In genomic region chr7:45236666-45237065, GRCh38 we compare ENCODE assay signal across 36 cellular contexts.
A peak's percentile ranks its signal among the peaks of the same experiment; 100 is the strongest.
DNase-seq lines count a peak whose midpoint lies in the region; ATAC-seq and TF ChIP-seq lines count a peak whose summit lies in the region.
"Had no signal": no experiment of that assay in that cellular context is flagged by ENCODE, and none has a peak within 500 bp of the region (broad histone marks: within the 10 kb centered on the region; RNA-seq: fewer than 3 reads in every experiment).

No MANE protein-coding gene starts in this region.

- H3K27me3 Mint-ChIP-seq in HFFc6 (ENCODE audit: insufficient read depth): peaks cover 14% of the 10 kb centered on the region

- no peaks in the 10 kb centered on the region for H3K36me3 Mint-ChIP-seq in HFFc6 (ENCODE audit: low read depth)
- H3K36me3 Mint-ChIP-seq: activated naive CD4-positive, alpha-beta T cell treated with anti-CD3 and anti-CD28 coated beads, Interleukin-2, amount 50 U/mL, for 24 hours; naive thymus-derived CD8-positive, alpha-beta T cell had no signal

- no peak overlapping the region for H3K27ac Mint-ChIP-seq in HFFc6
- H3K27ac Mint-ChIP-seq: activated CD4-positive, alpha-beta T cell treated with anti-CD3 and anti-CD28 coated beads for 36 hours; activated CD8-positive, alpha-beta T cell treated with anti-CD3 and anti-CD28 coated beads, Interleukin-2, amount 10 ng/mL, durations not matched to agents 7 days and 5 days; activated naive CD4-positive, alpha-beta T cell treated with anti-CD3 and anti-CD28 coated beads, Interleukin-2, amount 50 U/mL, for 24 hours; naive thymus-derived CD8-positive, alpha-beta T cell had no signal

- H3K4me3 ChIP-seq in AG10803 (ENCODE audit: low read length): no peak overlapping the region
- H3K4me3 ChIP-seq in astrocyte of the spinal cord (ENCODE audit: low read depth, low read length): no peak overlapping the region
- H3K4me3 ChIP-seq: BLaER1 treated with 17β-estradiol and CSF1 and Interleukin-3, amounts not matched to agents 10 nM and 100 nM; colonic mucosa; heart left ventricle; Peyer's patch; prostate gland; SJCRH30; thyroid gland had no signal

- peaks cover 36% of the 10 kb centered on the region for H3K4me1 Mint-ChIP-seq in HFFc6 (ENCODE audit: low read depth)
- H3K4me1 Mint-ChIP-seq: activated CD4-positive, alpha-beta T cell treated with anti-CD3 and anti-CD28 coated beads for 36 hours; activated naive CD4-positive, alpha-beta T cell treated with anti-CD3 and anti-CD28 coated beads, Interleukin-2, amount 50 U/mL, for 24 hours; naive thymus-derived CD8-positive, alpha-beta T cell had no signal

- no peak overlapping the region for H3K4me3 Mint-ChIP-seq in HFFc6
- H3K4me3 Mint-ChIP-seq: activated CD4-positive, alpha-beta T cell treated with anti-CD3 and anti-CD28 coated beads for 36 hours; activated CD8-positive, alpha-beta T cell treated with anti-CD3 and anti-CD28 coated beads, Interleukin-2, amount 10 ng/mL, durations not matched to agents 7 days and 5 days; activated naive CD4-positive, alpha-beta T cell treated with anti-CD3 and anti-CD28 coated beads, Interleukin-2, amount 50 U/mL, for 24 hours; naive thymus-derived CD8-positive, alpha-beta T cell had no signal

- in situ Hi-C loops in astrocyte of the spinal cord (cut with HindIII; ENCODE audit: low sequenced_read_pairs): no loop called here

- no peaks in the 10 kb centered on the region; the same call in 1 of the 2 replicates for H3K9me3 Mint-ChIP-seq in HFFc6
- H3K9me3 Mint-ChIP-seq: activated naive CD4-positive, alpha-beta T cell treated with anti-CD3 and anti-CD28 coated beads, Interleukin-2, amount 50 U/mL, for 24 hours; naive thymus-derived CD8-positive, alpha-beta T cell had no signal

- TF ChIP-seq CTCF in AG10803 (conservative IDR thresholded peaks at IDR 0.05; ENCODE audit: low read length): no peak
- no peak for TF ChIP-seq CTCF in HFFc6 (IDR thresholded peaks at IDR 0.05)
- no peak for TF ChIP-seq CTCF in astrocyte of the spinal cord (IDR thresholded peaks at IDR 0.05; ENCODE audit: low read depth, low read length)

- no peak for ATAC-seq in GM19351 (IDR thresholded peaks at IDR 0.05; ENCODE audit: unreplicated experiment)
- ATAC-seq: activated CD4-positive, alpha-beta T cell treated with anti-CD3 and anti-CD28 coated beads for 36 hours; activated CD8-positive, alpha-beta T cell treated with anti-CD3 and anti-CD28 coated beads, Interleukin-2, amount 10 ng/mL, durations not matched to agents 7 days and 5 days; heart left ventricle; HepG2; naive thymus-derived CD8-positive, alpha-beta T cell; sciatic nerve had no signal

- DNase-seq in AG10803 (ENCODE audit: low read depth): peak; percentile 50
- peak; percentile 74 for DNase-seq in HFFc6
- DNase-seq in astrocyte of the spinal cord (ENCODE audit: low read depth, low spot score): peak; percentile 71
- peak; percentile 25 for DNase-seq in kidney tubule cell (ENCODE audit: low spot score)
- DNase-seq in UCSD-AML1 (lab: John Stamatoyannopoulos, UW; ENCODE audit: unreplicated experiment): no peak
- DNase-seq in activated T-cell treated with anti-CD3 and anti-CD28 coated beads, Interleukin-2, amount 50 U/mL, for 48 hours: no peak
- no peak for DNase-seq in D341Med (ENCODE audit: low spot score)
- DNase-seq: activated CD4-positive, alpha-beta T cell treated with anti-CD3 and anti-CD28 coated beads for 36 hours; activated CD8-positive, alpha-beta T cell treated with anti-CD3 and anti-CD28 coated beads, Interleukin-2, amount 10 ng/mL, durations not matched to agents 7 days and 5 days; amniotic stem cell; colonic mucosa; COR-L47; DMS79; effector CD4-positive, alpha-beta T cell; H7; heart left ventricle; Karpas-422; kidney; naive thymus-derived CD8-positive, alpha-beta T cell; NCI-H1417 treated with DMSO at 0.1 percent for 48 hours; NCI-H2081 treated with DMSO at 0.1 percent for 48 hours; NCI-H226; NCI-H526 treated with DMSO at 0.1 percent for 48 hours; nucleus accumbens; Peyer's patch; SJCRH30; stimulated activated CD4-positive, alpha-beta T cell treated with anti-CD3 and anti-CD28 coated beads, Interleukin-4, amount 100 ng/mL, for 1 hour; SW 1271; T-helper 9 cell; thyroid gland had no signal

Comparison
In these comparisons a context has a peak if more than half of its experiments do, and no peak if none do; other contexts are left out.
1. DNase-seq: peak in AG10803 (single experiment), HFFc6 (single experiment), astrocyte of the spinal cord (single experiment) and kidney tubule cell (single experiment); none in UCSD-AML1 (single experiment), activated T-cell treated with anti-CD3 and anti-CD28 coated beads, Interleukin-2, amount 50 U/mL, for 48 hours (0 of 2) and D341Med (single experiment).